Comparison of ENCODE assay signal across 11 cellular contexts in the genomic region with DNA sequence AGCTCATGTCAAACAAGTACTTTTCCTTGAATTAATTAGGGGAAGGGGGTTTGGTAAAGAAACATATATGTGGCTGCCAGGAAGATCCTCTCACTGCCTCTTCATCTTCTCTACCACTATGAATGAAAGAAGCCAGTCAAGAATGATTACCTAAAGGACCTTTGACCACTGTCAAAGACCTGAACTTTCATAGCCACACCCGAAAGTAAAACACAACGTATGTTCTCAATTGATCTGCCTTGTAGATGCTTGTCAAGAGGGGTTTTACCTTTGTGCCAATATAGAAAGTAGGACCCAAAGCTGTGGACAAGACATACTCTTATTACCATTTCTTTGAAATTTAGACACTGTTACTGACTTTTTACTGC.
A peak's percentile ranks its signal among the peaks of the same experiment; 100 is the strongest.
DNase-seq lines count a peak whose midpoint lies in the region; ATAC-seq lines count a peak whose summit lies in the region.
"Had no signal": no experiment of that assay in that cellular context is flagged by ENCODE, and none has a peak within 500 bp of the region (broad histone marks: within the 10 kb centered on the region; RNA-seq: fewer than 3 reads in every experiment).

No MANE protein-coding gene starts in this region.

- DNase-seq in activated naive CD4-positive, alpha-beta T cell treated with anti-CD3 and anti-CD28 coated beads, Interleukin-2, amount 10 ng/mL, durations not matched to agents 7 days and 5 days = no peak
- no peak for DNase-seq in activated naive CD4-positive, alpha-beta T cell treated with anti-CD3 and anti-CD28 coated beads, Interleukin-2, amount 50 U/mL, for 16 hours
- peak in 1 of 2 donors; percentile 28 for DNase-seq in stimulated activated naive CD8-positive, alpha-beta T cell treated with anti-CD3 and anti-CD28 coated beads, Interleukin-15, amount 100 ng/mL, for 72 hours
- DNase-seq in SKM-1 (lab: John Stamatoyannopoulos, UW; ENCODE audit: unreplicated experiment) = no peak
- no peak for DNase-seq in NCI-H2107 (lab: John Stamatoyannopoulos, UW)
- no peak for DNase-seq in DMS79 (lab: John Stamatoyannopoulos, UW)
- DNase-seq: activated effector memory CD4-positive, alpha-beta T cell treated with anti-CD3 and anti-CD28 coated beads, Interleukin-2, amount 50 U/mL, for 16 hours; left ventricle myocardium superior; NCI-H2029 treated with DMSO at 0.1 percent for 48 hours had no signal

- peak overlapping the region; percentile 79 for H3K27ac Mint-ChIP-seq in activated naive CD4-positive, alpha-beta T cell treated with anti-CD3 and anti-CD28 coated beads, Interleukin-2, amount 10 ng/mL, durations not matched to agents 7 days and 5 days
- H3K27ac Mint-ChIP-seq in stimulated activated naive CD8-positive, alpha-beta T cell treated with anti-CD3 and anti-CD28 coated beads, Interleukin-15, amount 100 ng/mL, for 72 hours = peak overlapping the region; percentile 98 to 99

- peaks cover 32% of the 10 kb centered on the region for H3K4me1 Mint-ChIP-seq in activated naive CD4-positive, alpha-beta T cell treated with anti-CD3 and anti-CD28 coated beads, Interleukin-2, amount 10 ng/mL, durations not matched to agents 7 days and 5 days
- H3K4me1 Mint-ChIP-seq in stimulated activated naive CD8-positive, alpha-beta T cell treated with anti-CD3 and anti-CD28 coated beads, Interleukin-15, amount 100 ng/mL, for 72 hours = peaks cover 85% of the 10 kb centered on the region

- no peaks in the 10 kb centered on the region for H3K9me3 Mint-ChIP-seq in activated naive CD4-positive, alpha-beta T cell treated with anti-CD3 and anti-CD28 coated beads, Interleukin-2, amount 10 ng/mL, durations not matched to agents 7 days and 5 days
- peaks cover 0 to 6% of the 10 kb centered on the region in 2 donors for H3K9me3 Mint-ChIP-seq in stimulated activated naive CD8-positive, alpha-beta T cell treated with anti-CD3 and anti-CD28 coated beads, Interleukin-15, amount 100 ng/mL, for 72 hours

- no peaks in the 10 kb centered on the region for H3K27me3 Mint-ChIP-seq in activated naive CD4-positive, alpha-beta T cell treated with anti-CD3 and anti-CD28 coated beads, Interleukin-2, amount 10 ng/mL, durations not matched to agents 7 days and 5 days
- no peaks in the 10 kb centered on the region for H3K27me3 Mint-ChIP-seq in stimulated activated naive CD8-positive, alpha-beta T cell treated with anti-CD3 and anti-CD28 coated beads, Interleukin-15, amount 100 ng/mL, for 72 hours

- ATAC-seq in HG02610 (IDR thresholded peaks at IDR 0.05; ENCODE audit: unreplicated experiment) (peak; percentile 66), HG03521 (IDR thresholded peaks at IDR 0.05; ENCODE audit: unreplicated experiment) (peak; percentile 68)
- ATAC-seq in stimulated activated naive CD8-positive, alpha-beta T cell treated with anti-CD3 and anti-CD28 coated beads, Interleukin-15, amount 100 ng/mL, for 72 hours = peak; percentile 83
- ATAC-seq: left ventricle myocardium superior had no signal

- CTCF ChIA-PET in activated naive CD4-positive, alpha-beta T cell treated with anti-CD3 and anti-CD28 coated beads, Interleukin-2, amount 10 ng/mL, durations not matched to agents 7 days and 5 days (lab: Charles Lee) = interaction anchor here (2.9 kb wide), 1 partner anchor 283 kb away, joined by 16 read pairs; no protein-coding TSS in a partner anchor

- no peaks in the 10 kb centered on the region for H3K36me3 Mint-ChIP-seq in activated naive CD4-positive, alpha-beta T cell treated with anti-CD3 and anti-CD28 coated beads, Interleukin-2, amount 10 ng/mL, durations not matched to agents 7 days and 5 days

- H3K4me3 Mint-ChIP-seq in activated naive CD4-positive, alpha-beta T cell treated with anti-CD3 and anti-CD28 coated beads, Interleukin-2, amount 10 ng/mL, durations not matched to agents 7 days and 5 days = no peak overlapping the region
- H3K4me3 Mint-ChIP-seq in stimulated activated naive CD8-positive, alpha-beta T cell treated with anti-CD3 and anti-CD28 coated beads, Interleukin-15, amount 100 ng/mL, for 72 hours = peak overlapping the region; percentile 69 to 72
